Comparison of ENCODE assay signal across 7 cellular contexts in the genomic region with DNA sequence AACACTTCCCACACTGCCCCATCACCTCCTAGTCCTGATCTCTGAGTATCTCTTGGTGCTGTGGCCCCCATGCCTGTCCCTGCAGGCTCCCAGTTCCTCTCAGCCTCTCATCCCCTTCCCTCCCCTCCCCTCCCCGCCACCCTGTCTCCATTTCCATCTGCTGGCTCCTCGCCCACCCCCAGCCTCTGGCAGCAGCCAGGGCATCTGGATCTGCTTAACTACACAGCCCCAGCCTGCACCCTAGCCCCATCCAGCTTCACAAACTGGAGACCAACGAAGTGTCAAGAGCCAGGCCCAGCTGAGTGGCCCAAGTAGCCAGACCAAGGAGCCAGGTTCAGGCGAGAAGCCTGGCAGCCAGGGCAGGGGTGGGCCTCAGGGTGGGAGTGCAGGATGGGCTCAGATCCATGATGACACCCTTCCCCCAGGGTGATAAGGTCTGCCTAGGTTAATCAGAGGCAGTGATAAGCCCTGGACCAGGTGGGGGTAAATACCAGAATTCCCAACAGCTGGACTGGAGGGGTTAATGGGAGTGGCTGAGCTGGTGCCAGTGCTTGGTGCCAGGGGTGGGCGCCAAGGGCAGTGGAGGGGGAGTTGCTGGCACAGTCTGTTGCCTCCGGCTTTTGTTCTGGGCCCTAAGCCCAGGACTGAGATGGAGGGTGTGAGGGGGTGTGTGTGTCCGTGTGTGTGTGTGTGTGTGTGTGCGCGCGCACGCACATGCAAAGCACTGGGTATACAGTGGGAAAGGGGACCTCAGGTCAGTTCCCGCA. TPM values are rescaled to one million over a fixed set of nuclear protein-coding genes. Genes with fewer than 3 reads are reported as not detected.
A peak's percentile ranks its signal among the peaks of the same experiment; 100 is the strongest.
DNase-seq lines count a peak whose midpoint lies in the region; TF ChIP-seq lines count a peak whose summit lies in the region.
"Had no signal": no experiment of that assay in that cellular context is flagged by ENCODE, and none has a peak within 500 bp of the region (broad histone marks: within the 10 kb centered on the region; RNA-seq: fewer than 3 reads in every experiment).

No MANE protein-coding gene starts in this region.

- H3K27ac Mint-ChIP-seq in glutamatergic neuron (ENCODE audit: unreplicated experiment): no peak overlapping the region

- TF ChIP-seq CTCF in glutamatergic neuron (IDR thresholded peaks at IDR 0.05; ENCODE audit: partially characterized antibody, unreplicated experiment): no peak

- DNase-seq in D341Med (ENCODE audit: low spot score) (peak; percentile 85), astrocyte of the hippocampus (ENCODE audit: low read depth, low spot score) (peak; percentile 76), middle frontal gyrus (ENCODE audit: extremely low spot score, low spot score) (peak; percentile 39), glutamatergic neuron (no peak), DMS114 treated with DMSO at 0.1 percent for 48 hours (lab: John Stamatoyannopoulos, UW; ENCODE audit: unreplicated experiment) (no peak), cerebellar nuclear complex (lab: John Stamatoyannopoulos, UW) (no peak)
- DNase-seq: SW 1271 had no signal

- no peaks in the 10 kb centered on the region for H3K36me3 Mint-ChIP-seq in glutamatergic neuron (ENCODE audit: unreplicated experiment)

- H3K4me1 Mint-ChIP-seq in glutamatergic neuron (ENCODE audit: low read depth, unreplicated experiment): peaks cover 32% of the 10 kb centered on the region

- no peak overlapping the region for H3K4me3 Mint-ChIP-seq in glutamatergic neuron (ENCODE audit: unreplicated experiment)

- peaks cover 4% of the 10 kb centered on the region for H3K27me3 Mint-ChIP-seq in glutamatergic neuron (ENCODE audit: unreplicated experiment)

- peaks cover 6% of the 10 kb centered on the region for H3K9me3 Mint-ChIP-seq in glutamatergic neuron (ENCODE audit: unreplicated experiment)

RNA-seq across cellular contexts. Expression of a gene that starts 2.5 kb away (rescaled TPM):
- total RNA-seq in glutamatergic neuron (ENCODE audit: unreplicated experiment): 28.8 TPM

RNA-seq across cellular contexts. Expression of a gene that starts 8.0 kb away (rescaled TPM):
- total RNA-seq in glutamatergic neuron (ENCODE audit: unreplicated experiment): 1.7 TPM

RNA-seq across cellular contexts. Expression of a gene that starts 8.0 kb away (rescaled TPM):
- total RNA-seq in glutamatergic neuron (ENCODE audit: unreplicated experiment): 57.5 TPM

RNA-seq across cellular contexts. Expression of a gene that starts 16.9 kb away (rescaled TPM):
- total RNA-seq in glutamatergic neuron (ENCODE audit: unreplicated experiment): 44.4 TPM

RNA-seq across cellular contexts. Expression of a gene that starts 25.6 kb away (rescaled TPM):
- not detected for total RNA-seq in glutamatergic neuron (ENCODE audit: unreplicated experiment)

Comparison
In these comparisons a context has a peak if more than half of its experiments do, and no peak if none do; other contexts are left out.
1. DNase-seq: peak in D341Med (single experiment), astrocyte of the hippocampus (single experiment) and middle frontal gyrus (single experiment); none in glutamatergic neuron (single experiment), DMS114 treated with DMSO at 0.1 percent for 48 hours (single experiment) and cerebellar nuclear complex (0 of 2).